Comparison of ENCODE assay signal across 1 cellular context in the genomic region with DNA sequence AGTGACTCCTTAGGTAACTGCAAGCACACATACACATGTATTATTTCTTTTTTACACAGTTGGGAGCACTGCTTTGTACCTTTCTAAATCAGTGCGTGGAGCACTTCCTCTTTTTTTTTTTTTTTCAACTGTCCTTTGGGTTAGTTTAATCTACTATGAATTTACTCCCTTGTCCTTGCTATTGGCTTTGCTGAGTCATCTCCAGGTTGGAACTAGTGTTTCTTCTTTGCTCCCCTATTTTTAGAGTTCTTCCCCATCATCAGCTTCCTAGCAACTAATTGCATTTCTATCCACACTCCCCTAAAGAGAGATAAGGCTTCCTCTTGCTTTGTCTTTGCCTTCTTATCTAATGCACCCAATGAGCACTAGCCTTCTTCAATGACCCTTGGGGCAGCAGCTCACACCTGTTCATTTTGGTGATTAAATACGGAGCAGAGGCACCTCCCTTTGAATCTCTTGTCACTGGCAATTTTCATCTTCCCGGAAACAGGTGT.
TF ChIP-seq lines count a peak whose summit lies in the region.

No MANE protein-coding gene starts in this region.

TF ChIP-seq in K562, 482 proteins besides CTCF, POLR2A, EP300 and RAD21 (continued from another document and continues in another):
- TF ChIP-seq, protein P1, sequence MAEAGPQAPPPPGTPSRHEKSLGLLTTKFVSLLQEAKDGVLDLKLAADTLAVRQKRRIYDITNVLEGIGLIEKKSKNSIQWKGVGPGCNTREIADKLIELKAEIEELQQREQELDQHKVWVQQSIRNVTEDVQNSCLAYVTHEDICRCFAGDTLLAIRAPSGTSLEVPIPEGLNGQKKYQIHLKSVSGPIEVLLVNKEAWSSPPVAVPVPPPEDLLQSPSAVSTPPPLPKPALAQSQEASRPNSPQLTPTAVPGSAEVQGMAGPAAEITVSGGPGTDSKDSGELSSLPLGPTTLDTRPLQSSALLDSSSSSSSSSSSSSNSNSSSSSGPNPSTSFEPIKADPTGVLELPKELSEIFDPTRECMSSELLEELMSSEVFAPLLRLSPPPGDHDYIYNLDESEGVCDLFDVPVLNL (CRISPR knock-in tag; IDR thresholded peaks at IDR 0.05; ENCODE audit: low read depth) = no peak
- TF ChIP-seq GTF2A2 (tag; IDR thresholded peaks at IDR 0.05) (no peak), BACH1 (tag; IDR thresholded peaks at IDR 0.05) (0 out of 2 replicates have a peak, but pooled peaks have one; percentile 50), FUS (optimal IDR thresholded peaks at IDR 0.05; ENCODE audit: low read depth, low read length) (no peak), MTA1 (IDR thresholded peaks at IDR 0.05; ENCODE audit: borderline replicate concordance) (peak; percentile 63; the same call in 1 of the 2 replicates), TCF3 (CRISPR knock-in tag; IDR thresholded peaks at IDR 0.05) (peak; percentile 78), ELF4 (CRISPR knock-in tag; IDR thresholded peaks at IDR 0.05) (no peak), HNRNPUL1 (IDR thresholded peaks at IDR 0.05; ENCODE audit: low read length) (no peak), RBBP5 (IDR thresholded peaks at IDR 0.05; ENCODE audit: borderline replicate concordance, insufficient read depth, low read length, poor library complexity, severe bottlenecking) (no peak), NFE2L1 (tag; IDR thresholded peaks at IDR 0.05; ENCODE audit: borderline replicate concordance, low read depth) (peak; percentile 74), HDAC6 (IDR thresholded peaks at IDR 0.05; ENCODE audit: low read depth, low read length) (no peak), RFX7 (CRISPR knock-in tag; IDR thresholded peaks at IDR 0.05) (no peak), ZNF277 (CRISPR knock-in tag; IDR thresholded peaks at IDR 0.05; ENCODE audit: borderline replicate concordance) (no peak), DNMT1 (IDR thresholded peaks at IDR 0.05) (no peak), ZEB2 (IDR thresholded peaks at IDR 0.05) (peak; percentile 95), ZBTB49 (CRISPR knock-in tag; IDR thresholded peaks at IDR 0.05; ENCODE audit: borderline replicate concordance) (no peak), ERF (CRISPR knock-in tag; IDR thresholded peaks at IDR 0.05) (no peak), NFRKB (IDR thresholded peaks at IDR 0.05; ENCODE audit: low read depth) (no peak), TEAD1 (CRISPR knock-in tag; IDR thresholded peaks at IDR 0.05) (no peak), NCOA1 (IDR thresholded peaks at IDR 0.05; ENCODE audit: low read depth) (no peak), MBD1 (CRISPR knock-in tag; IDR thresholded peaks at IDR 0.05) (no peak), XRCC4 (IDR thresholded peaks at IDR 0.05; ENCODE audit: extremely low read depth, insufficient read depth, insufficient read length) (no peak), CEBPB (tag; IDR thresholded peaks at IDR 0.05) (no peak), PHF21A (IDR thresholded peaks at IDR 0.05; ENCODE audit: borderline replicate concordance, low read depth) (peak; percentile 80; the same call in 1 of the 2 replicates), POLR2AphosphoS5 (IDR thresholded peaks at IDR 0.05; ENCODE audit: control insufficient read depth, insufficient read depth, low read depth, low read length) (0 out of 2 replicates have a peak, but pooled peaks have one; percentile 31), NUFIP1 (IDR thresholded peaks at IDR 0.05; ENCODE audit: partially characterized antibody) (no peak), SOX6 (IDR thresholded peaks at IDR 0.05) (peak; percentile 96), LCOR (CRISPR knock-in tag; IDR thresholded peaks at IDR 0.05) (peak; percentile 23; the same call in 1 of the 2 replicates), RBM14 (IDR thresholded peaks at IDR 0.05; ENCODE audit: borderline replicate concordance, insufficient read depth, low read depth, low read length) (no peak), ZNF140 (CRISPR knock-in tag; IDR thresholded peaks at IDR 0.05) (no peak), MCM3 (IDR thresholded peaks at IDR 0.05) (no peak), FOXK1 (CRISPR knock-in tag; IDR thresholded peaks at IDR 0.05; ENCODE audit: borderline replicate concordance) (no peak), MAZ (CRISPR knock-in tag; conservative IDR thresholded peaks at IDR 0.05 in 1 of 2, IDR thresholded peaks at IDR 0.05 in 1 of 2) (no peak), PRPF4 (IDR thresholded peaks at IDR 0.05; ENCODE audit: insufficient read depth, low read depth, low read length, poor library complexity, severe bottlenecking) (no peak), CHD2 (IDR thresholded peaks at IDR 0.05; ENCODE audit: low read depth, low read length) (no peak), GTF2E2 (tag; IDR thresholded peaks at IDR 0.05) (no peak), EHMT2 (IDR thresholded peaks at IDR 0.05) (peak; percentile 90), MYC (IDR thresholded peaks at IDR 0.05; ENCODE audit: low read depth, low read length) (no peak), MYC (CRISPR knock-in tag; IDR thresholded peaks at IDR 0.05; ENCODE audit: borderline replicate concordance, low read depth) (no peak), ZNF239 (CRISPR knock-in tag; IDR thresholded peaks at IDR 0.05) (no peak), BHLHE40 (IDR thresholded peaks at IDR 0.05; ENCODE audit: low read length) (no peak), ZNF431 (CRISPR knock-in tag; IDR thresholded peaks at IDR 0.05) (no peak), MYBL2 (IDR thresholded peaks at IDR 0.05; ENCODE audit: low read depth) (no peak), MYBL2 (CRISPR knock-in tag; IDR thresholded peaks at IDR 0.05; ENCODE audit: borderline replicate concordance) (no peak), MTA3 (IDR thresholded peaks at IDR 0.05; ENCODE audit: borderline replicate concordance) (no peak), ZNF347 (CRISPR knock-in tag; IDR thresholded peaks at IDR 0.05; ENCODE audit: low read depth) (no peak)
- TF ChIP-seq, protein P2, sequence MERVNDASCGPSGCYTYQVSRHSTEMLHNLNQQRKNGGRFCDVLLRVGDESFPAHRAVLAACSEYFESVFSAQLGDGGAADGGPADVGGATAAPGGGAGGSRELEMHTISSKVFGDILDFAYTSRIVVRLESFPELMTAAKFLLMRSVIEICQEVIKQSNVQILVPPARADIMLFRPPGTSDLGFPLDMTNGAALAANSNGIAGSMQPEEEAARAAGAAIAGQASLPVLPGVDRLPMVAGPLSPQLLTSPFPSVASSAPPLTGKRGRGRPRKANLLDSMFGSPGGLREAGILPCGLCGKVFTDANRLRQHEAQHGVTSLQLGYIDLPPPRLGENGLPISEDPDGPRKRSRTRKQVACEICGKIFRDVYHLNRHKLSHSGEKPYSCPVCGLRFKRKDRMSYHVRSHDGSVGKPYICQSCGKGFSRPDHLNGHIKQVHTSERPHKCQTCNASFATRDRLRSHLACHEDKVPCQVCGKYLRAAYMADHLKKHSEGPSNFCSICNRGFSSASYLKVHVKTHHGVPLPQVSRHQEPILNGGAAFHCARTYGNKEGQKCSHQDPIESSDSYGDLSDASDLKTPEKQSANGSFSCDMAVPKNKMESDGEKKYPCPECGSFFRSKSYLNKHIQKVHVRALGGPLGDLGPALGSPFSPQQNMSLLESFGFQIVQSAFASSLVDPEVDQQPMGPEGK (CRISPR knock-in tag; IDR thresholded peaks at IDR 0.05; ENCODE audit: borderline replicate concordance) = no peak
- TF ChIP-seq, protein P3, sequence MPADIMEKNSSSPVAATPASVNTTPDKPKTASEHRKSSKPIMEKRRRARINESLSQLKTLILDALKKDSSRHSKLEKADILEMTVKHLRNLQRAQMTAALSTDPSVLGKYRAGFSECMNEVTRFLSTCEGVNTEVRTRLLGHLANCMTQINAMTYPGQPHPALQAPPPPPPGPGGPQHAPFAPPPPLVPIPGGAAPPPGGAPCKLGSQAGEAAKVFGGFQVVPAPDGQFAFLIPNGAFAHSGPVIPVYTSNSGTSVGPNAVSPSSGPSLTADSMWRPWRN (IDR thresholded peaks at IDR 0.05; ENCODE audit: low read depth) = peak; percentile 62; the same call in 1 of the 2 replicates
- TF ChIP-seq, protein P4, sequence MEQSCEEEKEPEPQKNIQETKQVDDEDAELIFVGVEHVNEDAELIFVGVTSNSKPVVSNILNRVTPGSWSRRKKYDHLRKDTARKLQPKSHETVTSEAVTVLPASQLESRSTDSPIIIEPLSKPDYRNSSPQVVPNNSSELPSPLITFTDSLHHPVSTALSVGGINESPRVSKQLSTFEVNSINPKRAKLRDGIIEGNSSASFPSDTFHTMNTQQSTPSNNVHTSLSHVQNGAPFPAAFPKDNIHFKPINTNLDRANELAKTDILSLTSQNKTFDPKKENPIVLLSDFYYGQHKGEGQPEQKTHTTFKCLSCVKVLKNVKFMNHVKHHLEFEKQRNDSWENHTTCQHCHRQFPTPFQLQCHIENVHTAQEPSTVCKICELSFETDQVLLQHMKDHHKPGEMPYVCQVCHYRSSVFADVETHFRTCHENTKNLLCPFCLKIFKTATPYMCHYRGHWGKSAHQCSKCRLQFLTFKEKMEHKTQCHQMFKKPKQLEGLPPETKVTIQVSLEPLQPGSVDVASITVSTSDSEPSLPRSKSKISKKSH (CRISPR knock-in tag; IDR thresholded peaks at IDR 0.05) = no peak
- TF ChIP-seq, protein P5, sequence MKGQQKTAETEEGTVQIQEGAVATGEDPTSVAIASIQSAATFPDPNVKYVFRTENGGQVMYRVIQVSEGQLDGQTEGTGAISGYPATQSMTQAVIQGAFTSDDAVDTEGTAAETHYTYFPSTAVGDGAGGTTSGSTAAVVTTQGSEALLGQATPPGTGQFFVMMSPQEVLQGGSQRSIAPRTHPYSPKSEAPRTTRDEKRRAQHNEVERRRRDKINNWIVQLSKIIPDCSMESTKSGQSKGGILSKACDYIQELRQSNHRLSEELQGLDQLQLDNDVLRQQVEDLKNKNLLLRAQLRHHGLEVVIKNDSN (CRISPR knock-in tag; IDR thresholded peaks at IDR 0.05) = no peak
- TF ChIP-seq, protein P6, sequence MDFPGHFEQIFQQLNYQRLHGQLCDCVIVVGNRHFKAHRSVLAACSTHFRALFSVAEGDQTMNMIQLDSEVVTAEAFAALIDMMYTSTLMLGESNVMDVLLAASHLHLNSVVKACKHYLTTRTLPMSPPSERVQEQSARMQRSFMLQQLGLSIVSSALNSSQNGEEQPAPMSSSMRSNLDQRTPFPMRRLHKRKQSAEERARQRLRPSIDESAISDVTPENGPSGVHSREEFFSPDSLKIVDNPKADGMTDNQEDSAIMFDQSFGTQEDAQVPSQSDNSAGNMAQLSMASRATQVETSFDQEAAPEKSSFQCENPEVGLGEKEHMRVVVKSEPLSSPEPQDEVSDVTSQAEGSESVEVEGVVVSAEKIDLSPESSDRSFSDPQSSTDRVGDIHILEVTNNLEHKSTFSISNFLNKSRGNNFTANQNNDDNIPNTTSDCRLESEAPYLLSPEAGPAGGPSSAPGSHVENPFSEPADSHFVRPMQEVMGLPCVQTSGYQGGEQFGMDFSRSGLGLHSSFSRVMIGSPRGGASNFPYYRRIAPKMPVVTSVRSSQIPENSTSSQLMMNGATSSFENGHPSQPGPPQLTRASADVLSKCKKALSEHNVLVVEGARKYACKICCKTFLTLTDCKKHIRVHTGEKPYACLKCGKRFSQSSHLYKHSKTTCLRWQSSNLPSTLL (IDR thresholded peaks at IDR 0.05) = no peak
- TF ChIP-seq, protein P7, sequence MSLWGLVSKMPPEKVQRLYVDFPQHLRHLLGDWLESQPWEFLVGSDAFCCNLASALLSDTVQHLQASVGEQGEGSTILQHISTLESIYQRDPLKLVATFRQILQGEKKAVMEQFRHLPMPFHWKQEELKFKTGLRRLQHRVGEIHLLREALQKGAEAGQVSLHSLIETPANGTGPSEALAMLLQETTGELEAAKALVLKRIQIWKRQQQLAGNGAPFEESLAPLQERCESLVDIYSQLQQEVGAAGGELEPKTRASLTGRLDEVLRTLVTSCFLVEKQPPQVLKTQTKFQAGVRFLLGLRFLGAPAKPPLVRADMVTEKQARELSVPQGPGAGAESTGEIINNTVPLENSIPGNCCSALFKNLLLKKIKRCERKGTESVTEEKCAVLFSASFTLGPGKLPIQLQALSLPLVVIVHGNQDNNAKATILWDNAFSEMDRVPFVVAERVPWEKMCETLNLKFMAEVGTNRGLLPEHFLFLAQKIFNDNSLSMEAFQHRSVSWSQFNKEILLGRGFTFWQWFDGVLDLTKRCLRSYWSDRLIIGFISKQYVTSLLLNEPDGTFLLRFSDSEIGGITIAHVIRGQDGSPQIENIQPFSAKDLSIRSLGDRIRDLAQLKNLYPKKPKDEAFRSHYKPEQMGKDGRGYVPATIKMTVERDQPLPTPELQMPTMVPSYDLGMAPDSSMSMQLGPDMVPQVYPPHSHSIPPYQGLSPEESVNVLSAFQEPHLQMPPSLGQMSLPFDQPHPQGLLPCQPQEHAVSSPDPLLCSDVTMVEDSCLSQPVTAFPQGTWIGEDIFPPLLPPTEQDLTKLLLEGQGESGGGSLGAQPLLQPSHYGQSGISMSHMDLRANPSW (CRISPR knock-in tag; IDR thresholded peaks at IDR 0.05) = no peak
